Comparison of ENCODE assay signal across 26 cellular contexts in the genomic region with DNA sequence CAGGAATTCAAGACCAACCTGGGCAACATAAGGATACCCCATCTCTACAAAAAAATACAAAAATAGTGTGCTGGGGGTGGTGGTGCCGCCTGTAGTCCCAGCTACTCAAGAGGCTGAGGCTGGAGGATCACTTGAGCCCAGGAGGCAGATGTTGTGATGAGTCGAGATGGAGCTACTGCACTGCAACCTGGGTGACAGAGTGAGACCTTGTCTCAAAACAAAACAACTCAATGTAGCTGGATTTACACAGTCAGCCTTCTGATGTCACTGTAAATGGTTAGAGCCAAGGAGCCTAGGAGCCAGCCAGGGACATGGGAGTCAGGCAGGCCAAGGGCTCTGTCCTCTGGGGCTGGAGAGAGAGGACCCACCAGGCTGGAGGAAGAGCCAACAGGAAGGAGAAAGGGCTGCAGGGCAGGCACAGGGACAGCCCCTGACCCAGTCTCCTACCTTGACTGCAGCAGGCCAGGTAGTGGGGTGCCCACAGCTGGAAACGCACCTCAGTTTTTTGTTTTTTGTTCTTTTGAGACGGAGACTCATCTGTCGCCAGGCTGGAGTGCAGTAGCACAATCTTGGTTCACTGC. TPM values are rescaled to one million over a fixed set of nuclear protein-coding genes. Genes with fewer than 3 reads are reported as not detected.
DNase-seq lines count a peak whose midpoint lies in the region; ATAC-seq, FAIRE-seq and TF ChIP-seq lines count a peak whose summit lies in the region.
"Had no signal": no experiment of that assay in that cellular context is flagged by ENCODE, and none has a peak within 500 bp of the region (broad histone marks: within the 10 kb centered on the region; RNA-seq: fewer than 3 reads in every experiment).

No MANE protein-coding gene starts in this region.

- H3K4me1 Mint-ChIP-seq in activated T-helper 17 cell treated with anti-CD3 and anti-CD28 coated beads, Interleukin-2, amount 50 U/mL, for 72 hours, result no peaks in the 10 kb centered on the region
- H3K4me1 Mint-ChIP-seq: brain, neural crest cell had no signal

- FAIRE-seq in HepG2 (lab: Jason Lieb, UNC), result no peak
- FAIRE-seq: TTC549 had no signal

- CTCF ChIA-PET in HepG2 (lab: Yijun Ruan, JAX; ENCODE audit: low intra/inter-chr PET ratio, low total read pairs), result no interaction called here

- TF ChIP-seq EP300 in HepG2 (IDR thresholded peaks at IDR 0.05; ENCODE audit: low read depth in 2 of 2, low read length in 2 of 2) (no peak), HepG2 (CRISPR knock-in tag; IDR thresholded peaks at IDR 0.05; ENCODE audit: borderline replicate concordance) (no peak)

- TF ChIP-seq POLR2A in HepG2 (IDR thresholded peaks at IDR 0.05; ENCODE audit: insufficient read depth in 1 of 2, low read depth in 2 of 2, low read length in 2 of 2) (no peak), right lobe of liver (IDR thresholded peaks at IDR 0.05) (no peak)

- H3K4me3 ChIP-seq in HepG2 (replicated peaks in 1 of 3; ENCODE audit: insufficient read depth in 1 of 3, low read depth in 2 of 3, low read length in 3 of 3) (no peak overlapping the region), right lobe of liver (no peak overlapping the region)
- H3K4me3 ChIP-seq: gastroesophageal sphincter, hepatocyte, spleen, upper lobe of right lung had no signal

- no peaks in the 10 kb centered on the region for H3K9me3 Mint-ChIP-seq in activated T-helper 17 cell treated with anti-CD3 and anti-CD28 coated beads, Interleukin-2, amount 50 U/mL, for 72 hours
- H3K9me3 Mint-ChIP-seq: brain; neural crest cell; T-helper 1 cell treated with Interleukin-12 subunit alpha and Interleukin-12 subunit beta and Interleukin-4 antibody, amounts not matched to agents 30 μg/mL and 1 μg/mL, for 36 hours had no signal

- no peaks in the 10 kb centered on the region for H3K27me3 Mint-ChIP-seq in activated T-helper 17 cell treated with anti-CD3 and anti-CD28 coated beads, Interleukin-2, amount 50 U/mL, for 72 hours
- H3K27me3 Mint-ChIP-seq: brain had no signal

- DNase-seq in HepG2 (ENCODE audit: low spot score), result no peak
- DNase-seq in right lobe of liver, result no peak
- DNase-seq: activated CD8-positive, alpha-beta memory T cell treated with anti-CD3 and anti-CD28 coated beads for 24 hours; activated gamma-delta T cell treated with Interleukin-2 at 50 U/mL for 16 hours; C1 segment of cervical spinal cord; COR-L47; DMS79; GDM1; left colon; NCI-H146; right cardiac atrium; spleen; substantia nigra; upper lobe of right lung had no signal

- in situ Hi-C loops in HepG2 (cut with HindIII; ENCODE audit: extremely low pct_ligation_motif_present, low pct_unique_long_range_greater_than_20kb), result no loop called here

- H3K4me1 ChIP-seq in HepG2 (ENCODE audit: insufficient read depth, low read length) (no peaks in the 10 kb centered on the region), right lobe of liver (peaks cover 0 to 13% (median 2%) of the 10 kb centered on the region in 4 donors)
- H3K4me1 ChIP-seq: parathyroid adenoma had no signal

- no TSS peak for BruUV-seq in HepG2 (replicated peaks; lab: Mats Ljungman, UMichigan)

- ATAC-seq in HepG2 (peak; percentile 54), right lobe of liver (no peak), GM21723 (IDR thresholded peaks at IDR 0.05; ENCODE audit: unreplicated experiment) (no peak), GM21367 (IDR thresholded peaks at IDR 0.05; ENCODE audit: unreplicated experiment) (no peak)
- peak; percentile 31 for ATAC-seq in activated T-helper 17 cell treated with anti-CD3 and anti-CD28 coated beads, Interleukin-2, amount 50 U/mL, for 72 hours (replicated peaks)
- ATAC-seq: gastroesophageal sphincter, HCT116, left colon, right cardiac atrium, upper lobe of right lung had no signal

- no peak overlapping the region for H3K4me2 ChIP-seq in HepG2 (ENCODE audit: low read depth, low read length)
- H3K4me2 ChIP-seq: hepatocyte had no signal

- TF ChIP-seq CTCF in HepG2 (CRISPR knock-in tag; IDR thresholded peaks at IDR 0.05), result no peak
- TF ChIP-seq CTCF in right lobe of liver (IDR thresholded peaks at IDR 0.05), result no peak

- H3K9me3 ChIP-seq in HepG2 (ENCODE audit: low read length) (no peaks in the 10 kb centered on the region), right lobe of liver (no peaks in the 10 kb centered on the region)
- H3K9me3 ChIP-seq: gastroesophageal sphincter, spleen, upper lobe of right lung had no signal

- no peak overlapping the region for H3K9ac ChIP-seq in HepG2 (ENCODE audit: insufficient read depth, low read depth, low read length)
- H3K9ac ChIP-seq: parathyroid adenoma had no signal

- POLR2A ChIA-PET in HepG2 (lab: Yijun Ruan, JAX), result interaction anchor here (0.7 to 2.3 kb wide), 5 partner anchors 9 to 45 kb away, joined by 3 to 5 read pairs (median 3); a partner anchor contains a TSS

- no peak for TF ChIP-seq RAD21 in HepG2 (CRISPR knock-in tag; IDR thresholded peaks at IDR 0.05)

- H4K20me1 ChIP-seq in HepG2 (ENCODE audit: insufficient read depth, low read length), result no peaks in the 10 kb centered on the region

- intact Hi-C loops in HepG2 (cut with micrococcal nuclease; ENCODE audit: unreplicated experiment), result no loop called here
- intact Hi-C loops in right lobe of liver (cut with DNase I), result no loop called here

- H3K27ac ChIP-seq in HepG2 (ENCODE audit: extremely low read length, insufficient read depth, low read length) (no peak overlapping the region), right lobe of liver (no peak overlapping the region)
- H3K27ac ChIP-seq: gastroesophageal sphincter, hepatocyte, parathyroid adenoma, RWPE1, spleen, upper lobe of right lung had no signal

- no peak overlapping the region for H2AFZ ChIP-seq in HepG2 (ENCODE audit: low read length)
- H2AFZ ChIP-seq: hepatocyte, parathyroid adenoma had no signal

- H3K79me2 ChIP-seq in HepG2 (ENCODE audit: insufficient read depth, low read length), result no peaks in the 10 kb centered on the region
- H3K79me2 ChIP-seq: hepatocyte, parathyroid adenoma had no signal

- H3K4me3 Mint-ChIP-seq in activated T-helper 17 cell treated with anti-CD3 and anti-CD28 coated beads, Interleukin-2, amount 50 U/mL, for 72 hours, result no peak overlapping the region
- H3K4me3 Mint-ChIP-seq: brain; neural crest cell; T-helper 1 cell treated with Interleukin-12 subunit alpha and Interleukin-12 subunit beta and Interleukin-4 antibody, amounts not matched to agents 30 μg/mL and 1 μg/mL, for 36 hours had no signal

- no peaks in the 10 kb centered on the region for H3K27me3 ChIP-seq in HepG2 (ENCODE audit: control insufficient read depth in 1 of 2, insufficient read depth in 2 of 2, low read length in 2 of 2)
- H3K27me3 ChIP-seq in right lobe of liver, result no peaks in the 10 kb centered on the region
- H3K27me3 ChIP-seq: gastroesophageal sphincter, hepatocyte, spleen, upper lobe of right lung had no signal

- H3K36me3 ChIP-seq in HepG2 (replicated peaks in 1 of 2; ENCODE audit: control insufficient read depth in 1 of 2, insufficient read depth in 2 of 2, low read length in 2 of 2) (peaks cover 0 to 4% of the 10 kb centered on the region in 2 experiments; a peak in 2 of 5 replicates), right lobe of liver (peaks cover 0 to 8% (median under 1%) of the 10 kb centered on the region in 4 donors)

- H3K27ac Mint-ChIP-seq in activated T-helper 17 cell treated with anti-CD3 and anti-CD28 coated beads, Interleukin-2, amount 50 U/mL, for 72 hours, result no peak overlapping the region
- H3K27ac Mint-ChIP-seq: T-helper 1 cell treated with Interleukin-12 subunit alpha and Interleukin-12 subunit beta and Interleukin-4 antibody, amounts not matched to agents 30 μg/mL and 1 μg/mL, for 36 hours had no signal

- 61% methylated on average over 5 of the region's 5 CpGs for WGBS in HepG2 (ENCODE audit: low lambda C conversion rate)
- 90% methylated on average over 2 of the region's 5 CpGs for WGBS in right lobe of liver (ENCODE audit: insufficient coverage, low coverage, low lambda C conversion rate, missing lambda C conversion rate)

- H3K36me3 Mint-ChIP-seq in activated T-helper 17 cell treated with anti-CD3 and anti-CD28 coated beads, Interleukin-2, amount 50 U/mL, for 72 hours (ENCODE audit: low read depth), result peaks cover 30% of the 10 kb centered on the region

RNA-seq across cellular contexts. Expression of a gene that starts 8.4 kb away (rescaled TPM):
- 39.2 and 54.9 TPM in 2 replicates for total RNA-seq in HepG2 (2016; rRNA removed; fragmentation: Illumina TruSeq; extraction: Trizol)
- 23.3 and 32.6 TPM in 2 replicates for total RNA-seq in HepG2 (2016; cell fraction: cytosol; rRNA removed; fragmentation: Illumina TruSeq; extraction: Trizol; ENCODE audit: low read depth)
- 43.4 and 55.7 TPM in 2 replicates for total RNA-seq in HepG2 (2016; cell fraction: insoluble cytoplasmic fraction; rRNA removed; fragmentation: Illumina TruSeq; extraction: Trizol)
- 45.8 and 63.4 TPM in 2 replicates for total RNA-seq in HepG2 (2016; cell fraction: membrane; rRNA removed; fragmentation: Illumina TruSeq; extraction: Trizol)
- total RNA-seq in HepG2 (2016; cell fraction: nucleus; rRNA removed; fragmentation: Illumina TruSeq; extraction: Trizol), result 32.9 and 36.1 TPM in 2 replicates
- polyA plus RNA-seq in HepG2 (2011; rRNA removed), result 97.5 and 109 TPM in 2 replicates
- 106 and 126 TPM in 2 replicates for polyA plus RNA-seq in HepG2 (2011; cell fraction: cytosol; rRNA removed)
- 59.6 and 70.3 TPM in 2 replicates for polyA plus RNA-seq in HepG2 (2011; cell fraction: nucleus; rRNA removed)
- polyA plus RNA-seq in HepG2 (2012), result 53.5 and 77.9 TPM in 2 replicates
- 28.1 and 42.6 TPM in 2 replicates for polyA plus RNA-seq in HepG2 (2016; cell fraction: cytosol; fragmentation: Illumina TruSeq; extraction: Trizol; ENCODE audit: low read depth)
- 49.9 and 51.9 TPM in 2 replicates for polyA plus RNA-seq in HepG2 (2016; cell fraction: insoluble cytoplasmic fraction; fragmentation: Illumina TruSeq; extraction: Trizol; ENCODE audit: low read depth)
- polyA plus RNA-seq in HepG2 (2016; cell fraction: membrane; fragmentation: Illumina TruSeq; extraction: Trizol; ENCODE audit: low read depth), result 49.0 and 62.7 TPM in 2 replicates
- polyA plus RNA-seq in HepG2 (2016; cell fraction: nucleus; fragmentation: Illumina TruSeq; extraction: Trizol; ENCODE audit: insufficient read depth, low read depth), result 63.3 and 67.6 TPM in 2 replicates
- polyA minus RNA-seq in HepG2 (2011; rRNA and poly(A)+ RNA removed; ENCODE audit: low replicate concordance), result 98.0 and 109 TPM in 2 replicates
- polyA minus RNA-seq in HepG2 (2011; cell fraction: cytosol; rRNA and poly(A)+ RNA removed), result 39.7 and 49.2 TPM in 2 replicates
- polyA minus RNA-seq in HepG2 (2011; cell fraction: nucleus; rRNA and poly(A)+ RNA removed), result 15.5 and 25.5 TPM in 2 replicates
- total RNA-seq in right lobe of liver, result 10 to 100 TPM; 35.1 to 96.6 (median 58.2) TPM
- 10 to 100 TPM; 36.1 to 45.9 TPM for total RNA-seq in activated T-helper 17 cell treated with anti-CD3 and anti-CD28 coated beads, Interleukin-2, amount 50 U/mL, for 72 hours

RNA-seq across cellular contexts. Expression of a gene that starts 34.3 kb away (rescaled TPM):
- 22.0 and 22.9 TPM in 2 replicates for total RNA-seq in HepG2 (2016; rRNA removed; fragmentation: Illumina TruSeq; extraction: Trizol)
- 3.2 and 3.6 TPM in 2 replicates for total RNA-seq in HepG2 (2016; cell fraction: cytosol; rRNA removed; fragmentation: Illumina TruSeq; extraction: Trizol; ENCODE audit: low read depth)
- total RNA-seq in HepG2 (2016; cell fraction: insoluble cytoplasmic fraction; rRNA removed; fragmentation: Illumina TruSeq; extraction: Trizol), result 15.3 and 24.2 TPM in 2 replicates
- 7.2 and 7.3 TPM in 2 replicates for total RNA-seq in HepG2 (2016; cell fraction: membrane; rRNA removed; fragmentation: Illumina TruSeq; extraction: Trizol)
- total RNA-seq in HepG2 (2016; cell fraction: nucleus; rRNA removed; fragmentation: Illumina TruSeq; extraction: Trizol), result 15.6 and 17.1 TPM in 2 replicates
- 43.5 and 65.5 TPM in 2 replicates for polyA plus RNA-seq in HepG2 (2011; rRNA removed)
- 24.9 and 28.2 TPM in 2 replicates for polyA plus RNA-seq in HepG2 (2011; cell fraction: cytosol; rRNA removed)
- polyA plus RNA-seq in HepG2 (2011; cell fraction: nucleus; rRNA removed), result 68.9 and 74.4 TPM in 2 replicates
- polyA plus RNA-seq in HepG2 (2012), result 36.4 and 37.1 TPM in 2 replicates
- 2.1 TPM in 2 replicates for polyA plus RNA-seq in HepG2 (2016; cell fraction: cytosol; fragmentation: Illumina TruSeq; extraction: Trizol; ENCODE audit: low read depth)
- 14.5 and 16.2 TPM in 2 replicates for polyA plus RNA-seq in HepG2 (2016; cell fraction: insoluble cytoplasmic fraction; fragmentation: Illumina TruSeq; extraction: Trizol; ENCODE audit: low read depth)
- 4.3 and 4.9 TPM in 2 replicates for polyA plus RNA-seq in HepG2 (2016; cell fraction: membrane; fragmentation: Illumina TruSeq; extraction: Trizol; ENCODE audit: low read depth)
- 18.7 and 20.9 TPM in 2 replicates for polyA plus RNA-seq in HepG2 (2016; cell fraction: nucleus; fragmentation: Illumina TruSeq; extraction: Trizol; ENCODE audit: insufficient read depth, low read depth)
- polyA minus RNA-seq in HepG2 (2011; rRNA and poly(A)+ RNA removed; ENCODE audit: low replicate concordance), result 233 and 295 TPM in 2 replicates
- polyA minus RNA-seq in HepG2 (2011; cell fraction: cytosol; rRNA and poly(A)+ RNA removed), result 33.9 and 42.5 TPM in 2 replicates
- polyA minus RNA-seq in HepG2 (2011; cell fraction: nucleus; rRNA and poly(A)+ RNA removed), result 41.5 and 62.7 TPM in 2 replicates
- 100 to 1,000 TPM in 2 of 6 experiments, 10 to 100 TPM in 4; 37.4 to 112 (median 77.8) TPM for total RNA-seq in right lobe of liver
- total RNA-seq in activated T-helper 17 cell treated with anti-CD3 and anti-CD28 coated beads, Interleukin-2, amount 50 U/mL, for 72 hours, result 100 to 1,000 TPM; 101 to 133 TPM

RNA-seq across cellular contexts. Expression of a gene that starts 38.7 kb away (rescaled TPM):
- 66.4 and 74.5 TPM in 2 replicates for total RNA-seq in HepG2 (2016; rRNA removed; fragmentation: Illumina TruSeq; extraction: Trizol)
- total RNA-seq in HepG2 (2016; cell fraction: cytosol; rRNA removed; fragmentation: Illumina TruSeq; extraction: Trizol; ENCODE audit: low read depth), result 27.0 and 29.8 TPM in 2 replicates
- 66.8 and 70.4 TPM in 2 replicates for total RNA-seq in HepG2 (2016; cell fraction: insoluble cytoplasmic fraction; rRNA removed; fragmentation: Illumina TruSeq; extraction: Trizol)
- 60.2 and 69.2 TPM in 2 replicates for total RNA-seq in HepG2 (2016; cell fraction: membrane; rRNA removed; fragmentation: Illumina TruSeq; extraction: Trizol)
- 26.7 and 29.3 TPM in 2 replicates for total RNA-seq in HepG2 (2016; cell fraction: nucleus; rRNA removed; fragmentation: Illumina TruSeq; extraction: Trizol)
- polyA plus RNA-seq in HepG2 (2011; rRNA removed), result 9.8 and 9.9 TPM in 2 replicates
- polyA plus RNA-seq in HepG2 (2011; cell fraction: cytosol; rRNA removed), result 8.4 and 11.4 TPM in 2 replicates
- polyA plus RNA-seq in HepG2 (2011; cell fraction: nucleus; rRNA removed), result 21.8 and 24.6 TPM in 2 replicates
- polyA plus RNA-seq in HepG2 (2012), result 18.6 and 19.8 TPM in 2 replicates
- polyA plus RNA-seq in HepG2 (2016; cell fraction: cytosol; fragmentation: Illumina TruSeq; extraction: Trizol; ENCODE audit: low read depth), result 35.6 and 42.4 TPM in 2 replicates
- polyA plus RNA-seq in HepG2 (2016; cell fraction: insoluble cytoplasmic fraction; fragmentation: Illumina TruSeq; extraction: Trizol; ENCODE audit: low read depth), result 77.4 and 82.7 TPM in 2 replicates
- polyA plus RNA-seq in HepG2 (2016; cell fraction: membrane; fragmentation: Illumina TruSeq; extraction: Trizol; ENCODE audit: low read depth), result 57.3 and 67.2 TPM in 2 replicates
- 45.2 and 52.8 TPM in 2 replicates for polyA plus RNA-seq in HepG2 (2016; cell fraction: nucleus; fragmentation: Illumina TruSeq; extraction: Trizol; ENCODE audit: insufficient read depth, low read depth)
- polyA minus RNA-seq in HepG2 (2011; rRNA and poly(A)+ RNA removed; ENCODE audit: low replicate concordance), result 5.5 and 6.5 TPM in 2 replicates
- polyA minus RNA-seq in HepG2 (2011; cell fraction: cytosol; rRNA and poly(A)+ RNA removed), result 4.8 and 9.2 TPM in 2 replicates
- 15.1 and 19.6 TPM in 2 replicates for polyA minus RNA-seq in HepG2 (2011; cell fraction: nucleus; rRNA and poly(A)+ RNA removed)
- 10 to 100 TPM in 5 of 6 experiments, 1 to 10 TPM in 1; 8.5 to 26.1 (median 11.5) TPM for total RNA-seq in right lobe of liver
- 10 to 100 TPM; 26.8 to 26.9 TPM for total RNA-seq in activated T-helper 17 cell treated with anti-CD3 and anti-CD28 coated beads, Interleukin-2, amount 50 U/mL, for 72 hours

RNA-seq across cellular contexts. Expression of a gene that starts 42.6 kb away (rescaled TPM):
- total RNA-seq in HepG2 (2016; rRNA removed; fragmentation: Illumina TruSeq; extraction: Trizol) (0.11 and 0.51 TPM in 2 replicates), right lobe of liver (under 1 TPM in 4 of 6 experiments, not detected in 2; 0.15 to 0.98 (median 0.51) TPM)
- not detected in 2 replicates for total RNA-seq in HepG2 (2016; cell fraction: cytosol; rRNA removed; fragmentation: Illumina TruSeq; extraction: Trizol; ENCODE audit: low read depth)
- 0.76 TPM in 1 of 2 replicates, not detected in the other for total RNA-seq in HepG2 (2016; cell fraction: insoluble cytoplasmic fraction; rRNA removed; fragmentation: Illumina TruSeq; extraction: Trizol)
- total RNA-seq in HepG2 (2016; cell fraction: membrane; rRNA removed; fragmentation: Illumina TruSeq; extraction: Trizol), result 0.28 TPM in 1 of 2 replicates, not detected in the other
- 1.1 and 1.4 TPM in 2 replicates for total RNA-seq in HepG2 (2016; cell fraction: nucleus; rRNA removed; fragmentation: Illumina TruSeq; extraction: Trizol)
- 1.1 and 1.8 TPM in 2 replicates for polyA plus RNA-seq in HepG2 (2011; rRNA removed)
- polyA plus RNA-seq in HepG2 (2011; cell fraction: cytosol; rRNA removed), result 0.31 and 0.38 TPM in 2 replicates
- polyA plus RNA-seq in HepG2 (2011; cell fraction: nucleus; rRNA removed), result 16.2 and 16.5 TPM in 2 replicates
- polyA plus RNA-seq in HepG2 (2012), result 1.6 and 1.7 TPM in 2 replicates
- polyA plus RNA-seq in HepG2 (2016; cell fraction: cytosol; fragmentation: Illumina TruSeq; extraction: Trizol; ENCODE audit: low read depth), result 0.08 TPM in 1 of 2 replicates, not detected in the other
- 0.11 and 0.41 TPM in 2 replicates for polyA plus RNA-seq in HepG2 (2016; cell fraction: insoluble cytoplasmic fraction; fragmentation: Illumina TruSeq; extraction: Trizol; ENCODE audit: low read depth)
- polyA plus RNA-seq in HepG2 (2016; cell fraction: membrane; fragmentation: Illumina TruSeq; extraction: Trizol; ENCODE audit: low read depth), result 0.07 and 0.15 TPM in 2 replicates
- polyA plus RNA-seq in HepG2 (2016; cell fraction: nucleus; fragmentation: Illumina TruSeq; extraction: Trizol; ENCODE audit: insufficient read depth, low read depth), result 3.5 and 3.7 TPM in 2 replicates
- polyA minus RNA-seq in HepG2 (2011; rRNA and poly(A)+ RNA removed; ENCODE audit: low replicate concordance), result 0.07 and 0.56 TPM in 2 replicates
- polyA minus RNA-seq in HepG2 (2011; cell fraction: cytosol; rRNA and poly(A)+ RNA removed), result not detected in 2 replicates
- 1.5 and 2.4 TPM in 2 replicates for polyA minus RNA-seq in HepG2 (2011; cell fraction: nucleus; rRNA and poly(A)+ RNA removed)
- total RNA-seq in activated T-helper 17 cell treated with anti-CD3 and anti-CD28 coated beads, Interleukin-2, amount 50 U/mL, for 72 hours, result 1 to 10 TPM; 1.2 to 9.1 TPM

RNA-seq across cellular contexts. Expression of a gene that starts 44.7 kb away (rescaled TPM):
- 6.6 and 14.9 TPM in 2 replicates for total RNA-seq in HepG2 (2016; rRNA removed; fragmentation: Illumina TruSeq; extraction: Trizol)
- total RNA-seq in HepG2 (2016; cell fraction: cytosol; rRNA removed; fragmentation: Illumina TruSeq; extraction: Trizol; ENCODE audit: low read depth), result 3.7 and 4.1 TPM in 2 replicates
- 6.3 and 16.9 TPM in 2 replicates for total RNA-seq in HepG2 (2016; cell fraction: insoluble cytoplasmic fraction; rRNA removed; fragmentation: Illumina TruSeq; extraction: Trizol)
- 4.3 and 4.9 TPM in 2 replicates for total RNA-seq in HepG2 (2016; cell fraction: membrane; rRNA removed; fragmentation: Illumina TruSeq; extraction: Trizol)
- total RNA-seq in HepG2 (2016; cell fraction: nucleus; rRNA removed; fragmentation: Illumina TruSeq; extraction: Trizol), result 21.8 and 29.5 TPM in 2 replicates
- polyA plus RNA-seq in HepG2 (2011; rRNA removed), result 16.9 and 30.7 TPM in 2 replicates
- 12.5 and 15.5 TPM in 2 replicates for polyA plus RNA-seq in HepG2 (2011; cell fraction: cytosol; rRNA removed)
- 35.5 and 38.0 TPM in 2 replicates for polyA plus RNA-seq in HepG2 (2011; cell fraction: nucleus; rRNA removed)
- polyA plus RNA-seq in HepG2 (2012), result 37.5 and 51.6 TPM in 2 replicates
- polyA plus RNA-seq in HepG2 (2016; cell fraction: cytosol; fragmentation: Illumina TruSeq; extraction: Trizol; ENCODE audit: low read depth), result 3.0 TPM in 2 replicates
- 11.5 and 16.2 TPM in 2 replicates for polyA plus RNA-seq in HepG2 (2016; cell fraction: insoluble cytoplasmic fraction; fragmentation: Illumina TruSeq; extraction: Trizol; ENCODE audit: low read depth)
- polyA plus RNA-seq in HepG2 (2016; cell fraction: membrane; fragmentation: Illumina TruSeq; extraction: Trizol; ENCODE audit: low read depth), result 4.0 and 4.3 TPM in 2 replicates
- polyA plus RNA-seq in HepG2 (2016; cell fraction: nucleus; fragmentation: Illumina TruSeq; extraction: Trizol; ENCODE audit: insufficient read depth, low read depth), result 54.8 and 59.9 TPM in 2 replicates
- polyA minus RNA-seq in HepG2 (2011; rRNA and poly(A)+ RNA removed; ENCODE audit: low replicate concordance), result 3.1 and 15.3 TPM in 2 replicates
- 14.8 and 23.0 TPM in 2 replicates for polyA minus RNA-seq in HepG2 (2011; cell fraction: cytosol; rRNA and poly(A)+ RNA removed)
- polyA minus RNA-seq in HepG2 (2011; cell fraction: nucleus; rRNA and poly(A)+ RNA removed), result 5.0 and 6.7 TPM in 2 replicates
- under 1 TPM; 0.15 to 0.56 (median 0.32) TPM for total RNA-seq in right lobe of liver
- under 1 TPM in 1 of 2 donors, not detected in 1; 0.56 TPM for total RNA-seq in activated T-helper 17 cell treated with anti-CD3 and anti-CD28 coated beads, Interleukin-2, amount 50 U/mL, for 72 hours

Comparison
In these comparisons a context has a peak if more than half of its experiments do, and no peak if none do; other contexts are left out.
1. ATAC-seq: peak in HepG2 (single experiment) and activated T-helper 17 cell treated with anti-CD3 and anti-CD28 coated beads, Interleukin-2, amount 50 U/mL, for 72 hours (single experiment); none in right lobe of liver (0 of 4), GM21723 (single experiment) and GM21367 (single experiment).